Comparison of ENCODE assay signal across 37 cellular contexts in the genomic region with DNA sequence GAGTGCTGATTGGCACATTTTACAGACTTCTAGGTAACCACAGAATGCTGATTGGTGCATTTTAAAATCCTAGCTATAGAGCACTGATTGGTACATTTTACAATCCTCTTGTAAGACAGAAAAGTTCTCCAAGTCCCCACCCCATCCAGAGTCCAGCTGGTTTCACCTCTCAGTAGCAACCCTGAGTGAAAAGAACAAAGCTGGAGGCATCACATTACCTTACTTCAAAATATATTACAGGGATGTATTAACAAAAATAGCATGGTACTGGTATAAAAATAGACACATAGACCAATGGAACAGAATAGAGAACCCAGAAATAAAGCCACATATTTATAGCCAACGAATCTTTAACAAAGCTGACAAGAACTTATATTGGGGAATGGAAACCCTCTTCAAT.
"Had no signal": no experiment of that assay in that cellular context is flagged by ENCODE, and none has a peak within 500 bp of the region (broad histone marks: within the 10 kb centered on the region; RNA-seq: fewer than 3 reads in every experiment).

No MANE protein-coding gene starts in this region.

- H3K36me3 Mint-ChIP-seq: activated CD8-positive, alpha-beta memory T cell treated with anti-CD3 and anti-CD28 coated beads, Interleukin-2, amount 10 ng/mL, durations not matched to agents 7 days and 5 days; activated naive CD4-positive, alpha-beta T cell treated with anti-CD3 and anti-CD28 coated beads, Interleukin-2, amount 50 U/mL, for 24 hours; activated naive CD8-positive, alpha-beta T cell; brain had no signal

- H3K4me1 Mint-ChIP-seq: activated B cell treated with CpG ODN at 0.5 μM for 24 hours; activated CD4-positive, alpha-beta memory T cell treated with anti-CD3 and anti-CD28 coated beads, Interleukin-2, amount 10 ng/mL, durations not matched to agents 7 days and 5 days; activated CD8-positive, alpha-beta memory T cell treated with anti-CD3 and anti-CD28 coated beads, Interleukin-2, amount 10 ng/mL, durations not matched to agents 7 days and 5 days; activated naive CD4-positive, alpha-beta T cell treated with anti-CD3 and anti-CD28 coated beads, Interleukin-2, amount 50 U/mL, for 24 hours; activated naive CD8-positive, alpha-beta T cell treated with anti-CD3 and anti-CD28 coated beads, Interleukin-2, amount 10 ng/mL, durations not matched to agents 7 days and 5 days; activated naive CD8-positive, alpha-beta T cell treated with anti-CD3 and anti-CD28 coated beads, Interleukin-2, amount 50 U/mL, for 24 hours; brain; central memory CD8-positive, alpha-beta T cell had no signal

- FAIRE-seq: bronchial epithelial cell, TTC549 had no signal

- H3K9me3 Mint-ChIP-seq: activated naive CD4-positive, alpha-beta T cell treated with anti-CD3 and anti-CD28 coated beads, Interleukin-2, amount 50 U/mL, for 24 hours; central memory CD8-positive, alpha-beta T cell had no signal

- H3K4me1 ChIP-seq: ascending aorta had no signal

- H3K36me3 ChIP-seq: ascending aorta, cardiac muscle cell had no signal

- DNase-seq: activated B cell treated with CpG ODN at 0.5 μM for 24 hours; activated CD4-positive, alpha-beta memory T cell treated with anti-CD3 and anti-CD28 coated beads, Interleukin-2, amount 10 ng/mL, durations not matched to agents 7 days and 5 days; activated CD4-positive, alpha-beta T cell treated with anti-CD3 and anti-CD28 coated beads for 48 hours; activated CD4-positive, alpha-beta T cell treated with anti-CD3 and anti-CD28 coated beads, Interleukin-2, amount 10 ng/mL, durations not matched to agents 7 days and 5 days; activated CD4-positive, alpha-beta T cell treated with anti-CD3 and anti-CD28 coated beads, Interleukin-2, amount 50 U/mL, for 48 hours; activated CD4-positive, CD25-positive, alpha-beta regulatory T cell treated with anti-CD3 and anti-CD28 coated beads, Interleukin-2, amount 50 U/mL, for 72 hours; activated CD8-positive, alpha-beta memory T cell treated with anti-CD3 and anti-CD28 coated beads for 24 hours; activated CD8-positive, alpha-beta memory T cell treated with anti-CD3 and anti-CD28 coated beads, Interleukin-2, amount 10 ng/mL, durations not matched to agents 7 days and 5 days; activated CD8-positive, alpha-beta memory T cell treated with anti-CD3 and anti-CD28 coated beads, Interleukin-2, amount 50 U/mL, for 48 hours; activated CD8-positive, alpha-beta T cell treated with anti-CD3 and anti-CD28 coated beads, Interleukin-2, amount 10 ng/mL, durations not matched to agents 7 days and 5 days; activated effector memory CD4-positive, alpha-beta T cell treated with Interleukin-2 at 50 U/mL for 16 hours; activated gamma-delta T cell; activated naive CD4-positive, alpha-beta T cell treated with anti-CD3 and anti-CD28 coated beads, Interleukin-2, amount 10 ng/mL, durations not matched to agents 7 days and 5 days; activated naive CD4-positive, alpha-beta T cell treated with Interleukin-2 at 50 U/mL for 16 hours; activated naive CD8-positive, alpha-beta T cell treated with anti-CD3 and anti-CD28 coated beads, Interleukin-2, amount 10 ng/mL, durations not matched to agents 7 days and 5 days; activated naive CD8-positive, alpha-beta T cell treated with anti-CD3 and anti-CD28 coated beads, Interleukin-2, amount 50 U/mL, for 24 hours; activated T-cell treated with anti-CD3 and anti-CD28 coated beads, Interleukin-2, amount 50 U/mL, for 24 hours; activated T-cell treated with anti-CD3 and anti-CD28 coated beads, Interleukin-2, amount 50 U/mL, for 48 hours; amygdala; anterior cingulate cortex; caudate nucleus; cerebellar nuclear complex; T-helper 1 cell; T-helper 2 cell; T-helper 9 cell had no signal

- H3K27me3 Mint-ChIP-seq: activated CD4-positive, alpha-beta T cell treated with anti-CD3 and anti-CD28 coated beads, Interleukin-2, amount 10 ng/mL, durations not matched to agents 7 days and 5 days; activated naive CD4-positive, alpha-beta T cell treated with anti-CD3 and anti-CD28 coated beads, Interleukin-2, amount 50 U/mL, for 24 hours; activated naive CD8-positive, alpha-beta T cell; activated naive CD8-positive, alpha-beta T cell treated with anti-CD3 and anti-CD28 coated beads, Interleukin-2, amount 10 ng/mL, durations not matched to agents 7 days and 5 days; activated naive CD8-positive, alpha-beta T cell treated with anti-CD3 and anti-CD28 coated beads, Interleukin-2, amount 50 U/mL, for 24 hours; brain had no signal

- H3K27ac ChIP-seq: ascending aorta, cardiac muscle cell, VCaP had no signal

- H3K27ac Mint-ChIP-seq: activated B cell treated with CpG ODN at 0.5 μM for 24 hours; activated CD4-positive, alpha-beta memory T cell treated with anti-CD3 and anti-CD28 coated beads, Interleukin-2, amount 10 ng/mL, durations not matched to agents 7 days and 5 days; activated CD4-positive, alpha-beta T cell treated with anti-CD3 and anti-CD28 coated beads, Interleukin-2, amount 10 ng/mL, durations not matched to agents 7 days and 5 days; activated CD8-positive, alpha-beta memory T cell treated with anti-CD3 and anti-CD28 coated beads, Interleukin-2, amount 10 ng/mL, durations not matched to agents 7 days and 5 days; activated CD8-positive, alpha-beta T cell treated with anti-CD3 and anti-CD28 coated beads, Interleukin-2, amount 10 ng/mL, durations not matched to agents 7 days and 5 days; activated naive CD4-positive, alpha-beta T cell treated with anti-CD3 and anti-CD28 coated beads, Interleukin-2, amount 10 ng/mL, durations not matched to agents 7 days and 5 days; activated naive CD4-positive, alpha-beta T cell treated with anti-CD3 and anti-CD28 coated beads, Interleukin-2, amount 50 U/mL, for 24 hours; activated naive CD8-positive, alpha-beta T cell; activated naive CD8-positive, alpha-beta T cell treated with anti-CD3 and anti-CD28 coated beads, Interleukin-2, amount 10 ng/mL, durations not matched to agents 7 days and 5 days; activated naive CD8-positive, alpha-beta T cell treated with anti-CD3 and anti-CD28 coated beads, Interleukin-2, amount 50 U/mL, for 24 hours; activated T-cell treated with anti-CD3 and anti-CD28 coated beads, Interleukin-2, amount 50 U/mL, for 24 hours; activated T-helper 2 cell treated with anti-CD3 and anti-CD28 coated beads, Interferon-gamma antibody, Interleukin-2, Interleukin-4, amounts not matched to agents 10 μg/mL and 5 μg/mL and 100 μg/mL, durations not matched to agents 14 hours and 24 hours and 36 hours; brain; T-helper 1 cell treated with Interleukin-12 subunit alpha and Interleukin-12 subunit beta and Interleukin-4 antibody, amounts not matched to agents 30 μg/mL and 1 μg/mL, for 36 hours; T-helper 2 cell treated with Interferon-gamma antibody and Interleukin-4, amounts not matched to agents 5 μg/mL and 100 μg/mL, for 36 hours had no signal

- H3K4me3 Mint-ChIP-seq: activated B cell treated with CpG ODN at 0.5 μM for 24 hours; activated CD4-positive, alpha-beta memory T cell treated with anti-CD3 and anti-CD28 coated beads, Interleukin-2, amount 10 ng/mL, durations not matched to agents 7 days and 5 days; activated CD4-positive, alpha-beta T cell treated with anti-CD3 and anti-CD28 coated beads, Interleukin-2, amount 10 ng/mL, durations not matched to agents 7 days and 5 days; activated CD8-positive, alpha-beta memory T cell treated with anti-CD3 and anti-CD28 coated beads, Interleukin-2, amount 10 ng/mL, durations not matched to agents 7 days and 5 days; activated CD8-positive, alpha-beta T cell treated with anti-CD3 and anti-CD28 coated beads, Interleukin-2, amount 10 ng/mL, durations not matched to agents 7 days and 5 days; activated naive CD4-positive, alpha-beta T cell treated with anti-CD3 and anti-CD28 coated beads, Interleukin-2, amount 10 ng/mL, durations not matched to agents 7 days and 5 days; activated naive CD4-positive, alpha-beta T cell treated with anti-CD3 and anti-CD28 coated beads, Interleukin-2, amount 50 U/mL, for 24 hours; activated naive CD8-positive, alpha-beta T cell; activated naive CD8-positive, alpha-beta T cell treated with anti-CD3 and anti-CD28 coated beads, Interleukin-2, amount 10 ng/mL, durations not matched to agents 7 days and 5 days; activated naive CD8-positive, alpha-beta T cell treated with anti-CD3 and anti-CD28 coated beads, Interleukin-2, amount 50 U/mL, for 24 hours; activated T-cell treated with anti-CD3 and anti-CD28 coated beads, Interleukin-2, amount 50 U/mL, for 24 hours; brain; central memory CD8-positive, alpha-beta T cell; T-helper 1 cell treated with Interleukin-12 subunit alpha and Interleukin-12 subunit beta and Interleukin-4 antibody, amounts not matched to agents 30 μg/mL and 1 μg/mL, for 36 hours; T-helper 2 cell treated with Interferon-gamma antibody and Interleukin-4, amounts not matched to agents 5 μg/mL and 100 μg/mL, for 36 hours had no signal

- H3K9me3 ChIP-seq: ascending aorta had no signal

- H3K27me3 ChIP-seq: ascending aorta, cardiac muscle cell had no signal

- ATAC-seq: activated CD8-positive, alpha-beta memory T cell treated with anti-CD3 and anti-CD28 coated beads, Interleukin-2, amount 10 ng/mL, durations not matched to agents 7 days and 5 days; activated CD8-positive, alpha-beta T cell treated with anti-CD3 and anti-CD28 coated beads, Interleukin-2, amount 10 ng/mL, durations not matched to agents 7 days and 5 days; activated naive CD8-positive, alpha-beta T cell treated with anti-CD3 and anti-CD28 coated beads, Interleukin-2, amount 50 U/mL, for 24 hours had no signal

- H3K4me3 ChIP-seq: ascending aorta, cardiac muscle cell had no signal
